19 cellular contexts compared by ENCODE assay signal in the genomic region with DNA sequence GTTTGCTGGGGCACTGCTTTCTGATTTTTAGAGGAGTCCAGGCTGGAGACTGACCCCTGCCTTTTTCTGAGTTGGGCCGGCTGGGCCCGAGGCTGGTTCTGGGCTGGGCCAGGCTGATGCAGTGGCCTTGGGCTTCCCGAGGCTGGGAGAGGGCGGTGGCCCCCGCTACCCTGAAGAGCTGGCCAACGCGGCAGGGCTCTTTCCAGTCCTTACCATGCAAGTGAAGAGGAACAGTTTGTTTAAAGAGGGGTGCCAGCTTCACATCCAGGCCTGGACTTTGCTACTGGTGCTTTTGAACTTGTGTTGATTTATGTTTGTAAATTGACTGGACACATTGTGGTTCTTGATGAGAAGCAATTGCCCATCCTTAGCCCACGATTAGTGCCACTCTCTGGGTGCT.
"Had no signal": no experiment of that assay in that cellular context is flagged by ENCODE, and none has a peak within 500 bp of the region (broad histone marks: within the 10 kb centered on the region; RNA-seq: fewer than 3 reads in every experiment).

No MANE protein-coding gene starts in this region.

- H3K27ac ChIP-seq: cardiac muscle cell, hepatocyte had no signal

- DNase-seq: activated CD4-positive, alpha-beta memory T cell treated with anti-CD3 and anti-CD28 coated beads, Interleukin-2, amount 10 ng/mL, durations not matched to agents 7 days and 5 days; activated CD4-positive, alpha-beta T cell treated with anti-CD3 and anti-CD28 coated beads for 4 hours; activated CD8-positive, alpha-beta memory T cell treated with anti-CD3 and anti-CD28 coated beads, Interleukin-2, amount 10 ng/mL, durations not matched to agents 7 days and 5 days; amniotic stem cell; dermis blood vessel endothelial cell; effector memory CD4-positive, alpha-beta T cell; mammary epithelial cell; small intestine; stimulated activated CD4-positive, alpha-beta T cell treated with anti-CD3 and anti-CD28 coated beads, Interleukin-15, amount 100 ng/mL, for 24 hours; stimulated activated CD4-positive, alpha-beta T cell treated with anti-CD3 and anti-CD28 coated beads, Interleukin-2, amount 100 ng/mL, for 48 hours; T-helper 2 cell had no signal

- H3K36me3 ChIP-seq: cardiac muscle cell, upper lobe of left lung had no signal

- H3K4me2 ChIP-seq: hepatocyte had no signal

- H3K27ac Mint-ChIP-seq: activated CD4-positive, alpha-beta memory T cell treated with anti-CD3 and anti-CD28 coated beads, Interleukin-2, amount 10 ng/mL, durations not matched to agents 7 days and 5 days; activated CD8-positive, alpha-beta memory T cell treated with anti-CD3 and anti-CD28 coated beads, Interleukin-2, amount 10 ng/mL, durations not matched to agents 7 days and 5 days; activated naive CD8-positive, alpha-beta T cell; progenitor cell of endocrine pancreas; stimulated activated naive CD8-positive, alpha-beta T cell treated with anti-CD3 and anti-CD28 coated beads, Interleukin-15, Interleukin-2, amounts not matched to agents 100 ng/mL and 50 ng/mL, for 24 hours had no signal

- H3K9me3 Mint-ChIP-seq: activated CD4-positive, alpha-beta memory T cell treated with anti-CD3 and anti-CD28 coated beads, Interleukin-2, amount 10 ng/mL, durations not matched to agents 7 days and 5 days; neural crest cell; stimulated activated naive CD8-positive, alpha-beta T cell treated with anti-CD3 and anti-CD28 coated beads, Interleukin-15, Interleukin-2, amounts not matched to agents 100 ng/mL and 50 ng/mL, for 24 hours had no signal

- FAIRE-seq: small intestine had no signal

- H3K9me3 ChIP-seq: upper lobe of left lung had no signal

- H3K36me3 Mint-ChIP-seq: activated CD8-positive, alpha-beta memory T cell treated with anti-CD3 and anti-CD28 coated beads, Interleukin-2, amount 10 ng/mL, durations not matched to agents 7 days and 5 days; activated naive CD8-positive, alpha-beta T cell had no signal

- ATAC-seq: activated CD8-positive, alpha-beta memory T cell treated with anti-CD3 and anti-CD28 coated beads, Interleukin-2, amount 10 ng/mL, durations not matched to agents 7 days and 5 days; right cardiac atrium had no signal

- H3K4me3 Mint-ChIP-seq: activated CD4-positive, alpha-beta memory T cell treated with anti-CD3 and anti-CD28 coated beads, Interleukin-2, amount 10 ng/mL, durations not matched to agents 7 days and 5 days; activated CD8-positive, alpha-beta memory T cell treated with anti-CD3 and anti-CD28 coated beads, Interleukin-2, amount 10 ng/mL, durations not matched to agents 7 days and 5 days; activated naive CD8-positive, alpha-beta T cell; neural crest cell; stimulated activated naive CD8-positive, alpha-beta T cell treated with anti-CD3 and anti-CD28 coated beads, Interleukin-15, Interleukin-2, amounts not matched to agents 100 ng/mL and 50 ng/mL, for 24 hours had no signal

- H3K27me3 Mint-ChIP-seq: activated naive CD8-positive, alpha-beta T cell; progenitor cell of endocrine pancreas; stimulated activated naive CD8-positive, alpha-beta T cell treated with anti-CD3 and anti-CD28 coated beads, Interleukin-15, Interleukin-2, amounts not matched to agents 100 ng/mL and 50 ng/mL, for 24 hours had no signal

- H2AFZ ChIP-seq: hepatocyte had no signal

- H3K27me3 ChIP-seq: cardiac muscle cell, hepatocyte, upper lobe of left lung had no signal

- H3K4me3 ChIP-seq: cardiac muscle cell, hepatocyte, upper lobe of left lung had no signal
